ENCODE assay signal across 30 cellular contexts in genomic region chr5:134028496-134028895, GRCh38. TPM values are rescaled to one million over a fixed set of nuclear protein-coding genes. Genes with fewer than 3 reads are reported as not detected.
DNase-seq lines count a peak whose midpoint lies in the region; ATAC-seq, FAIRE-seq and TF ChIP-seq lines count a peak whose summit lies in the region.
"Had no signal": no experiment of that assay in that cellular context is flagged by ENCODE, and none has a peak within 500 bp of the region (broad histone marks: within the 10 kb centered on the region; RNA-seq: fewer than 3 reads in every experiment).

No MANE protein-coding gene starts in this region.

- no peaks in the 10 kb centered on the region for H3K79me1 ChIP-seq in neuronal stem cell (ENCODE audit: low read depth, low read length)

- H2AFZ ChIP-seq in PC-3 (ENCODE audit: low read length) (peak overlapping the region; percentile 33; the same call in 1 of the 2 replicates), neuronal stem cell (ENCODE audit: low read length) (no peak overlapping the region)

- no peak overlapping the region for H3K23ac ChIP-seq in neuronal stem cell (ENCODE audit: low read depth, low read length, poor library complexity)

- H2BK120ac ChIP-seq in neuronal stem cell (ENCODE audit: low read depth, low read length), result no peak overlapping the region

- FAIRE-seq in H54 (lab: Jason Lieb, UNC), result no peak
- FAIRE-seq: GM19239, pancreas, small intestine, TTC549 had no signal

- peaks cover 23 to 31% of the 10 kb centered on the region in 2 donors for H3K4me1 Mint-ChIP-seq in stimulated activated naive B cell treated with anti-CD40 and anti-IgM and Interleukin-4, amounts not matched to agents 10 μg/mL and 1 μg/mL and 100 μg/mL, for 72 hours
- H3K4me1 Mint-ChIP-seq: activated CD8-positive, alpha-beta memory T cell treated with anti-CD3 and anti-CD28 coated beads, Interleukin-2, amount 10 ng/mL, durations not matched to agents 7 days and 5 days; CD14-positive monocyte; central memory CD8-positive, alpha-beta T cell had no signal

- peaks cover 0 to 4% of the 10 kb centered on the region in 2 donors for H3K27me3 Mint-ChIP-seq in stimulated activated naive B cell treated with anti-CD40 and anti-IgM and Interleukin-4, amounts not matched to agents 10 μg/mL and 1 μg/mL and 100 μg/mL, for 72 hours
- H3K27me3 Mint-ChIP-seq: central memory CD8-positive, alpha-beta T cell had no signal

- H3K36me3 Mint-ChIP-seq in stimulated activated naive B cell treated with anti-CD40 and anti-IgM and Interleukin-4, amounts not matched to agents 10 μg/mL and 1 μg/mL and 100 μg/mL, for 72 hours, result no peaks in the 10 kb centered on the region
- H3K36me3 Mint-ChIP-seq: activated CD8-positive, alpha-beta memory T cell treated with anti-CD3 and anti-CD28 coated beads, Interleukin-2, amount 10 ng/mL, durations not matched to agents 7 days and 5 days; CD14-positive monocyte; naive thymus-derived CD8-positive, alpha-beta T cell had no signal

- peak overlapping the region; percentile 9 for H4K8ac ChIP-seq in neuronal stem cell (ENCODE audit: low read depth, low read length)

- no TSS peak for BruUV-seq in PC-3 (replicated peaks; lab: Mats Ljungman, UMichigan)

- no peaks in the 10 kb centered on the region for H3K9me2 ChIP-seq in PC-3 (replicated peaks; ENCODE audit: low read length)

- H3K4me1 ChIP-seq in PC-3 (ENCODE audit: insufficient read depth, low read length), result peaks cover 20% of the 10 kb centered on the region
- no peaks in the 10 kb centered on the region for H3K4me1 ChIP-seq in neuronal stem cell (ENCODE audit: control insufficient read depth in 2 of 2, insufficient read depth in 1 of 2, low read depth in 1 of 2, low read length in 2 of 2)
- H3K4me1 ChIP-seq: heart left ventricle, lower lobe of right lung, pancreas, suprapubic skin, upper lobe of right lung had no signal

- H3K9me3 Mint-ChIP-seq in stimulated activated naive B cell treated with anti-CD40 and anti-IgM and Interleukin-4, amounts not matched to agents 10 μg/mL and 1 μg/mL and 100 μg/mL, for 72 hours, result no peaks in the 10 kb centered on the region
- H3K9me3 Mint-ChIP-seq: activated T-cell treated with anti-CD3 and anti-CD28 coated beads, Interleukin-2, amount 50 U/mL, for 4 hours; central memory CD8-positive, alpha-beta T cell; effector memory CD8-positive, alpha-beta T cell; H9; naive thymus-derived CD8-positive, alpha-beta T cell had no signal

- H3K9me3 ChIP-seq in PC-3 (ENCODE audit: low read length) (no peaks in the 10 kb centered on the region), neuronal stem cell (replicated peaks in 1 of 2; ENCODE audit: control insufficient read depth in 2 of 2, insufficient read depth in 1 of 2, low read depth in 1 of 2, low read length in 2 of 2) (no peaks in the 10 kb centered on the region)
- H3K9me3 ChIP-seq: heart left ventricle, lower lobe of right lung, pancreas, suprapubic skin, upper lobe of right lung had no signal

- H3K18ac ChIP-seq in neuronal stem cell (ENCODE audit: low read length), result no peak overlapping the region

- H3K9ac ChIP-seq in PC-3 (ENCODE audit: low read length) (no peak overlapping the region), neuronal stem cell (ENCODE audit: low read depth, low read length, poor library complexity) (no peak overlapping the region)

- no peaks in the 10 kb centered on the region for H4K20me1 ChIP-seq in PC-3 (ENCODE audit: low read length)

- H3K4me2 ChIP-seq in PC-3 (ENCODE audit: low read length) (peak overlapping the region; percentile 51), neuronal stem cell (ENCODE audit: insufficient read depth, low read length, poor library complexity, severe bottlenecking) (no peak overlapping the region)

- intact Hi-C loops in PC-3 (cut with micrococcal nuclease), result no loop called here

- H3K27ac Mint-ChIP-seq in stimulated activated naive B cell treated with anti-CD40 and anti-IgM and Interleukin-4, amounts not matched to agents 10 μg/mL and 1 μg/mL and 100 μg/mL, for 72 hours, result no peak overlapping the region
- H3K27ac Mint-ChIP-seq: activated CD8-positive, alpha-beta memory T cell treated with anti-CD3 and anti-CD28 coated beads, Interleukin-2, amount 10 ng/mL, durations not matched to agents 7 days and 5 days; CD14-positive monocyte; effector memory CD8-positive, alpha-beta T cell; H9; naive thymus-derived CD8-positive, alpha-beta T cell had no signal

- H3K4ac ChIP-seq in neuronal stem cell (ENCODE audit: low read length), result no peak overlapping the region

- no peaks in the 10 kb centered on the region for H3F3A ChIP-seq in PC-3 (ENCODE audit: low read length, unreplicated experiment)

- WGBS in neuronal stem cell (ENCODE audit: extremely low coverage in 2 of 2, insufficient read length in 2 of 2, insufficient replicate concordance in 1 of 2), 2 donors, result no CpG with 5 or more reads among the region's 3 CpGs

- H3K27ac ChIP-seq in PC-3 (ENCODE audit: low read length), result peak overlapping the region; percentile 66
- H3K27ac ChIP-seq in caudate nucleus (ENCODE audit: low read depth, low read length), result peak overlapping the region; percentile 64
- no peak overlapping the region for H3K27ac ChIP-seq in neuronal stem cell (replicated peaks; ENCODE audit: low read length)
- H3K27ac ChIP-seq: foreskin keratinocyte, heart left ventricle, lower lobe of right lung, pancreas, suprapubic skin, upper lobe of right lung had no signal

- no peak overlapping the region for H3K4me3 ChIP-seq in PC-3 (ENCODE audit: low read length)
- no peak overlapping the region for H3K4me3 ChIP-seq in neuronal stem cell (ENCODE audit: low read length in 2 of 2)
- H3K4me3 ChIP-seq: heart left ventricle, lower lobe of right lung, pancreas, suprapubic skin, upper lobe of right lung had no signal

- no peak overlapping the region for H2BK5ac ChIP-seq in neuronal stem cell (ENCODE audit: low read length)

- TF ChIP-seq POLR2A in H54 (IDR thresholded peaks at IDR 0.05; ENCODE audit: low read depth, low read length), result no peak

- H3K4me3 Mint-ChIP-seq in stimulated activated naive B cell treated with anti-CD40 and anti-IgM and Interleukin-4, amounts not matched to agents 10 μg/mL and 1 μg/mL and 100 μg/mL, for 72 hours, result no peak overlapping the region
- H3K4me3 Mint-ChIP-seq: activated CD8-positive, alpha-beta memory T cell treated with anti-CD3 and anti-CD28 coated beads, Interleukin-2, amount 10 ng/mL, durations not matched to agents 7 days and 5 days; activated T-cell treated with anti-CD3 and anti-CD28 coated beads, Interleukin-2, amount 50 U/mL, for 4 hours; central memory CD8-positive, alpha-beta T cell; effector memory CD8-positive, alpha-beta T cell; H9; naive thymus-derived CD8-positive, alpha-beta T cell had no signal

- ATAC-seq in PC-3 (no peak), HG03108 (IDR thresholded peaks at IDR 0.05; ENCODE audit: unreplicated experiment) (no peak)
- no peak for ATAC-seq in stimulated activated naive B cell treated with anti-CD40 and anti-IgM and Interleukin-4, amounts not matched to agents 10 μg/mL and 1 μg/mL and 100 μg/mL, for 72 hours (replicated peaks)
- ATAC-seq: activated CD8-positive, alpha-beta memory T cell treated with anti-CD3 and anti-CD28 coated beads, Interleukin-2, amount 10 ng/mL, durations not matched to agents 7 days and 5 days; activated T-cell treated with anti-CD3 and anti-CD28 coated beads, Interleukin-2, amount 50 U/mL, for 4 hours; effector memory CD8-positive, alpha-beta T cell; heart left ventricle; lower lobe of right lung; naive thymus-derived CD8-positive, alpha-beta T cell; pancreas; upper lobe of right lung had no signal

- H3K27me3 ChIP-seq in PC-3 (ENCODE audit: low read length) (no peaks in the 10 kb centered on the region), neuronal stem cell (ENCODE audit: control insufficient read depth in 3 of 3, insufficient read depth in 3 of 3, low read depth in 1 of 3, low read length in 3 of 3) (peaks cover 0 to 3% (median 2%) of the 10 kb centered on the region in 3 experiments)
- H3K27me3 ChIP-seq: foreskin keratinocyte, pancreas, suprapubic skin, upper lobe of right lung had no signal

- DNase-seq in EH (ENCODE audit: low read depth) (peak; percentile 7), PC-3 (no peak), caudate nucleus (lab: John Stamatoyannopoulos, UW) (no peak), neuronal stem cell (ENCODE audit: low spot score) (no peak), H54 (ENCODE audit: insufficient read length, low spot score) (no peak)
- DNase-seq in stimulated activated naive B cell treated with anti-CD40 and anti-IgM and Interleukin-4, amounts not matched to agents 10 μg/mL and 1 μg/mL and 100 μg/mL, for 72 hours, result no peak
- DNase-seq in activated CD8-positive, alpha-beta memory T cell treated with anti-CD3 and anti-CD28 coated beads for 24 hours, result no peak
- DNase-seq: activated CD8-positive, alpha-beta memory T cell treated with anti-CD3 and anti-CD28 coated beads, Interleukin-2, amount 10 ng/mL, durations not matched to agents 7 days and 5 days; activated gamma-delta T cell treated with Interleukin-2 at 50 U/mL for 16 hours; activated T-cell treated with anti-CD3 and anti-CD28 coated beads, Interleukin-2, amount 50 U/mL, for 4 hours; DMS79; effector memory CD8-positive, alpha-beta T cell; GDM1; H9; heart left ventricle; lower lobe of right lung; naive thymus-derived CD8-positive, alpha-beta T cell; NCI-H82; retina; stimulated activated naive CD4-positive, alpha-beta T cell treated with Interleukin-2 at 50 U/mL for 16 hours; upper lobe of right lung had no signal

- H2AK5ac ChIP-seq in neuronal stem cell (ENCODE audit: low read depth, low read length), result no peak overlapping the region

- POLR2A ChIA-PET in PC-3 (lab: Charles Lee; ENCODE audit: unreplicated experiment), result no interaction called here

- no peaks in the 10 kb centered on the region for H3K79me2 ChIP-seq in PC-3 (ENCODE audit: low read length)

- H2BK15ac ChIP-seq in neuronal stem cell (ENCODE audit: low read length), result no peak overlapping the region

- H3K36me3 ChIP-seq in PC-3 (ENCODE audit: low read depth, low read length) (no peaks in the 10 kb centered on the region), neuronal stem cell (replicated peaks in 1 of 2; ENCODE audit: control insufficient read depth in 2 of 2, insufficient read depth in 2 of 2, low read length in 2 of 2) (no peaks in the 10 kb centered on the region)
- H3K36me3 ChIP-seq: heart left ventricle, lower lobe of right lung, pancreas, suprapubic skin, upper lobe of right lung had no signal

- no peak for TF ChIP-seq CTCF in PC-3 (conservative IDR thresholded peaks at IDR 0.05; ENCODE audit: low read depth, low read length)

- H3K14ac ChIP-seq in neuronal stem cell (ENCODE audit: low read length), result no peak overlapping the region

- CTCF ChIA-PET in PC-3 (lab: Charles Lee), result no interaction called here

- H2BK12ac ChIP-seq in neuronal stem cell (ENCODE audit: low read length), result no peak overlapping the region

- H4K91ac ChIP-seq in neuronal stem cell (ENCODE audit: low read depth, low read length, poor library complexity), result no peak overlapping the region

RNA-seq across cellular contexts. Expression of gene VDAC1, which starts 23.7 kb away (rescaled TPM):
- total RNA-seq in PC-3 (2014; rRNA removed), result 193 and 220 TPM in 2 replicates
- polyA plus RNA-seq in neuronal stem cell (2013, experiment 1 of 2), result 153 TPM
- polyA plus RNA-seq in neuronal stem cell (2013, experiment 2 of 2), result 152 TPM
